In the genomic region with DNA sequence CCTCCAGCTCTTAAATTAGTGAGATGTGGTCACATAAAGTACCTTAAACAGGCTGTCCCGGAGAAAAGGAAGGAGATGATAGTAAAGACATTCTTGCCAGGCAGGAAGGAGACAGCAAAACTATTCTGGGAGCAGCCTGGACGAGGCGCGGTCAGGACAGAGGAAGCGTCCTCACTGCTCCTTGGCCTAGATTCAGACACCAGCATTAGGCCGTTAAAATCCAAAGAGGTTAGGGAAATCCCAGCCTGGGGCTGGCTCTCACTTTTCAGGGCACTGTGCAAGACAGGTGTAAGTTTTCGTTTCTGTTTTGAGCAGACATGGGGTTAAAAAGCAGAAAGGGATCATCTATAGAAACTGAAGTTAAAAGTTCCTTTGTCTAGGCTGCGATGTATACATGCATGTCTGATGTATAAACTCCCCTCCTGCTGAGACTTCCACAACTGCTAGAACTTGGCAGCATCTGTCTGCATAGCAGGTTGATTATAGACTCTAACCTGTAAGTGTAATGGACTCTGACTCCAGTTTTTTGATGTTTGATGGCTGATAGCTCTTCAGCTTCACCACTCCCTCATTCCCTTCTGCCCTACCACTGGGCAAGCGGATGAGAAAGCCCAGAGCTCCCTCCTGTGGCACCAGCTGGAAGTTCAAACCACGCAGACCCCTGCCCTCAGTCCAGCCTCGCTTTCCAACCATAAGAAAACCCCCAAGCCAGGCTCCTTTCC, we compare ENCODE assay signal across 8 cellular contexts. TPM values are rescaled to one million over a fixed set of nuclear protein-coding genes. Genes with fewer than 3 reads are reported as not detected.
DNase-seq lines count a peak whose midpoint lies in the region; ATAC-seq and TF ChIP-seq lines count a peak whose summit lies in the region.

No MANE protein-coding gene starts in this region.

- H3K4me3 Mint-ChIP-seq in activated naive CD8-positive, alpha-beta T cell treated with anti-CD3 and anti-CD28 coated beads, Interleukin-2, amount 50 U/mL, for 24 hours: peak overlapping the region; percentile 67

- H3K27ac ChIP-seq in left ventricle myocardium inferior (replicated peaks) (peak overlapping the region; percentile 88), sigmoid colon (peak overlapping the region; percentile 75 to 84 (median 84))

- H3K4me3 ChIP-seq in Jurkat, Clone E6-1 (ENCODE audit: low read length): no peak overlapping the region
- H3K4me3 ChIP-seq in left ventricle myocardium inferior: peak overlapping the region; percentile 48
- peak overlapping the region in 2 of 4 donors; percentile 22 to 27 for H3K4me3 ChIP-seq in sigmoid colon

- peaks cover 39% of the 10 kb centered on the region for H3K4me1 Mint-ChIP-seq in activated naive CD8-positive, alpha-beta T cell treated with anti-CD3 and anti-CD28 coated beads, Interleukin-2, amount 50 U/mL, for 24 hours

- no peak for TF ChIP-seq EP300 in sigmoid colon (IDR thresholded peaks at IDR 0.05)

- peaks cover 6% of the 10 kb centered on the region for H3K36me3 Mint-ChIP-seq in activated naive CD8-positive, alpha-beta T cell treated with anti-CD3 and anti-CD28 coated beads, Interleukin-2, amount 50 U/mL, for 24 hours (ENCODE audit: low read depth)

- H3K9me3 ChIP-seq in left ventricle myocardium inferior (replicated peaks) (no peaks in the 10 kb centered on the region), sigmoid colon (no peaks in the 10 kb centered on the region)

- TF ChIP-seq POLR2A in sigmoid colon (IDR thresholded peaks at IDR 0.05): no peak

- peak overlapping the region; percentile 92 for H3K27ac Mint-ChIP-seq in activated naive CD8-positive, alpha-beta T cell treated with anti-CD3 and anti-CD28 coated beads, Interleukin-2, amount 50 U/mL, for 24 hours

- intact Hi-C loops in left ventricle myocardium inferior (cut with micrococcal nuclease): loop anchor here (2.0 kb wide), 1 partner anchor 193 kb away; no protein-coding TSS in a partner anchor
- intact Hi-C loops in sigmoid colon (cut with DNase I): loop anchor here (1.0 to 2.0 kb wide), 4 partner anchors 97 to 321 kb away; no protein-coding TSS in a partner anchor

- H3K9me3 Mint-ChIP-seq in activated naive CD8-positive, alpha-beta T cell treated with anti-CD3 and anti-CD28 coated beads, Interleukin-2, amount 50 U/mL, for 24 hours: no peaks in the 10 kb centered on the region

- in situ Hi-C loops in G401 (cut with HindIII; ENCODE audit: low sequenced_read_pairs) (loop anchor here (10.0 to 25.0 kb wide), 2 partner anchors 205 to 327 kb away; partner anchors contain the start of gene IFNLR1), SK-MEL-5 (cut with HindIII; ENCODE audit: low pct_unique_long_range_greater_than_20kb, low sequenced_read_pairs) (loop anchor here (10.0 kb wide), 1 partner anchor 197 kb away; no protein-coding TSS in a partner anchor)

- peak; percentile 66 for ATAC-seq in GM21619 (IDR thresholded peaks at IDR 0.05; ENCODE audit: unreplicated experiment)
- ATAC-seq in activated naive CD8-positive, alpha-beta T cell treated with anti-CD3 and anti-CD28 coated beads, Interleukin-2, amount 50 U/mL, for 24 hours: peak; percentile 79

- H3K4me1 ChIP-seq in left ventricle myocardium inferior (peaks cover 22% of the 10 kb centered on the region), sigmoid colon (peaks cover 3 to 27% (median 24%) of the 10 kb centered on the region in 4 donors)

- TF ChIP-seq CTCF in left ventricle myocardium inferior (IDR thresholded peaks at IDR 0.05; ENCODE audit: borderline replicate concordance) (peak; percentile 78), sigmoid colon (IDR thresholded peaks at IDR 0.05) (peak; percentile 53 to 84 (median 69))

- H3K27me3 ChIP-seq in left ventricle myocardium inferior (ENCODE audit: low read depth) (no peaks in the 10 kb centered on the region), sigmoid colon (no peaks in the 10 kb centered on the region)

- DNase-seq in G401 (ENCODE audit: low spot score): peak; percentile 79
- peak; percentile 27 for DNase-seq in Jurkat, Clone E6-1 (ENCODE audit: low read depth, low spot score)
- DNase-seq in SK-MEL-5 (ENCODE audit: low read depth, low spot score): peak; percentile 77
- peak; percentile 72 for DNase-seq in activated naive CD8-positive, alpha-beta T cell treated with anti-CD3 and anti-CD28 coated beads, Interleukin-2, amount 50 U/mL, for 24 hours
- peak; percentile 49 for DNase-seq in left ventricle myocardium inferior
- DNase-seq in sigmoid colon: peak; percentile 83
- DNase-seq in NCI-H187 treated with DMSO at 0.1 percent for 48 hours (lab: John Stamatoyannopoulos, UW): no peak

- H3K36me3 ChIP-seq in left ventricle myocardium inferior (no peaks in the 10 kb centered on the region), sigmoid colon (peaks cover 0 to 4% (median 2%) of the 10 kb centered on the region in 4 donors)

- 10 to 43% methylated on average over 11 of the region's 11 CpGs for WGBS in sigmoid colon, 2 donors

- H3K27me3 Mint-ChIP-seq in activated naive CD8-positive, alpha-beta T cell treated with anti-CD3 and anti-CD28 coated beads, Interleukin-2, amount 50 U/mL, for 24 hours: no peaks in the 10 kb centered on the region

RNA-seq across cellular contexts. Expression of gene STPG1, which starts 21.5 kb away (rescaled TPM):
- total RNA-seq in G401 (2014; rRNA removed; shearing (Covaris generic)): 7.1 and 17.8 TPM in 2 replicates
- not detected for polyA plus RNA-seq in Jurkat, Clone E6-1 (2012; ENCODE audit: insufficient read depth, insufficient read length)
- 5.5 and 8.3 TPM in 2 replicates for total RNA-seq in SK-MEL-5 (2014; rRNA removed; shearing (Covaris generic))
- 7.8 and 9.2 TPM in 2 replicates for polyA plus RNA-seq in SK-MEL-5 (2015; cell fraction: cytosol; rRNA removed)
- polyA plus RNA-seq in SK-MEL-5 (2015; cell fraction: nucleus; rRNA removed): 2.5 and 7.4 TPM in 2 replicates
- 4.9 TPM for total RNA-seq in left ventricle myocardium inferior
- 1 to 10 TPM; 2.3 to 4.6 (median 2.7) TPM for total RNA-seq in sigmoid colon
- polyA plus RNA-seq in sigmoid colon: 10 to 100 TPM; 11.3 to 12.7 (median 11.4) TPM

RNA-seq across cellular contexts. Expression of gene NIPAL3, which starts 23.6 kb away (rescaled TPM):
- 9.0 and 12.3 TPM in 2 replicates for total RNA-seq in G401 (2014; rRNA removed; shearing (Covaris generic))
- 15.5 TPM for polyA plus RNA-seq in Jurkat, Clone E6-1 (2012; ENCODE audit: insufficient read depth, insufficient read length)
- total RNA-seq in SK-MEL-5 (2014; rRNA removed; shearing (Covaris generic)): 20.4 and 23.9 TPM in 2 replicates
- polyA plus RNA-seq in SK-MEL-5 (2015; cell fraction: cytosol; rRNA removed): 30.2 and 35.5 TPM in 2 replicates
- polyA plus RNA-seq in SK-MEL-5 (2015; cell fraction: nucleus; rRNA removed): 11.5 and 12.4 TPM in 2 replicates
- total RNA-seq in left ventricle myocardium inferior (30.1 TPM), sigmoid colon (10 to 100 TPM; 23.7 to 53.2 (median 42.3) TPM)
- 10 to 100 TPM in 1 of 3 donors, 1 to 10 TPM in 2; 5.8 to 19.6 (median 7.8) TPM for polyA plus RNA-seq in sigmoid colon
